In genomic region chr4:24792552-24792951, GRCh38 we compare ENCODE assay signal across 35 cellular contexts. TPM values are rescaled to one million over a fixed set of nuclear protein-coding genes. Genes with fewer than 3 reads are reported as not detected.
"Had no signal": no experiment of that assay in that cellular context is flagged by ENCODE, and none has a peak within 500 bp of the region (broad histone marks: within the 10 kb centered on the region; RNA-seq: fewer than 3 reads in every experiment).

No MANE protein-coding gene starts in this region.

- FAIRE-seq: RCC 7860 had no signal

- DNase-seq: activated CD4-positive, alpha-beta memory T cell treated with anti-CD3 and anti-CD28 coated beads, Interleukin-2, amount 10 ng/mL, durations not matched to agents 7 days and 5 days; activated CD4-positive, alpha-beta T cell treated with anti-CD3 and anti-CD28 coated beads for 1 hour; activated CD4-positive, alpha-beta T cell treated with anti-CD3 and anti-CD28 coated beads for 48 hours; activated CD4-positive, CD25-positive, alpha-beta regulatory T cell; activated CD8-positive, alpha-beta memory T cell treated with anti-CD3 and anti-CD28 coated beads for 24 hours; activated CD8-positive, alpha-beta memory T cell treated with anti-CD3 and anti-CD28 coated beads, Interleukin-2, amount 10 ng/mL, durations not matched to agents 7 days and 5 days; activated CD8-positive, alpha-beta memory T cell treated with anti-CD3 and anti-CD28 coated beads, Interleukin-2, amount 50 U/mL, for 48 hours; activated effector memory CD4-positive, alpha-beta T cell treated with Interleukin-2 at 50 U/mL for 16 hours; activated naive CD4-positive, alpha-beta T cell treated with anti-CD3 and anti-CD28 coated beads, Interleukin-2, amount 10 ng/mL, durations not matched to agents 7 days and 5 days; activated naive CD8-positive, alpha-beta T cell treated with anti-CD3 and anti-CD28 coated beads, Interleukin-2, amount 50 U/mL, for 24 hours; activated T-cell treated with anti-CD3 and anti-CD28 coated beads, Interleukin-2, amount 50 U/mL, for 48 hours; anterior cingulate cortex; brain microvascular endothelial cell; central memory CD4-positive, alpha-beta T cell; MM.1S; MV-4-11; NCI-H1092; NCI-H1436 treated with DMSO at 0.1 percent for 48 hours; NCI-H1694 treated with DMSO at 0.1 percent for 48 hours; NCI-H2029; NCI-H345; NCI-H526; NCI-H748 treated with DMSO at 0.1 percent for 48 hours; PC-9; SIG-M5; T1000; WERI-Rb-1 had no signal

- ATAC-seq: activated CD8-positive, alpha-beta memory T cell treated with anti-CD3 and anti-CD28 coated beads, Interleukin-2, amount 10 ng/mL, durations not matched to agents 7 days and 5 days; activated naive CD8-positive, alpha-beta T cell treated with anti-CD3 and anti-CD28 coated beads, Interleukin-2, amount 50 U/mL, for 24 hours; Right ventricle myocardium inferior had no signal

- H3K36me3 ChIP-seq: brain microvascular endothelial cell, WERI-Rb-1 had no signal

- H3K27me3 ChIP-seq: brain microvascular endothelial cell had no signal

- H3K27ac ChIP-seq: brain microvascular endothelial cell, PC-9, RWPE1, WERI-Rb-1 had no signal

- H3K4me3 ChIP-seq: PC-9 had no signal

RNA-seq across cellular contexts. Expression of gene SOD3, which starts 2.8 kb away (rescaled TPM):
- total RNA-seq: activated CD4-positive, alpha-beta memory T cell treated with anti-CD3 and anti-CD28 coated beads, Interleukin-2, amount 10 ng/mL, durations not matched to agents 7 days and 5 days; activated CD8-positive, alpha-beta memory T cell treated with anti-CD3 and anti-CD28 coated beads, Interleukin-2, amount 10 ng/mL, durations not matched to agents 7 days and 5 days; LHCN-M2; NCI-H460; OCI-LY7; T-helper 1 cell treated with Interleukin-12 subunit alpha and Interleukin-12 subunit beta and Interleukin-4 antibody, amounts not matched to agents 30 ng/mL and 1 ng/mL, for 36 hours; T-helper 2 cell treated with Interferon-gamma antibody and Interleukin-4, amounts not matched to agents 100 ng/mL and 5 ng/mL, for 36 hours had no signal
